Comparison of ENCODE assay signal across 31 cellular contexts in the genomic region with DNA sequence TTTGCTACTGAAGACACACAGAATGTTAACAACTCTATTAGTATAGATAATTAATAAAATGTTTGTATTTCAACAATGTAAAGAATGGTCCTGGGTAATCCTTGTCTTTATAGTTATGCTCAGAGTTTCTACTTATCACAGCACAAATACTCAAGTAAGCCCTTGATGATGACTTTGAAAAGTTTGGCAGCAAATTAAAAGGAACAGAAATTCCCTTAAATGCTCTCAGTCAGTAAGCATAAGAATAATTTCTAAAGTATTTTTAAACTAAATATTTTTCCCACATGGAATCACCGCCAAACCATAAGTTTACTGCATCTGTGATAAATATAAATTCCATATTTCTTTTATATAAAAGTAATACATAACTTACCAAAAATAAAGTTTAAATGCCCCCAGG.
"Had no signal": no experiment of that assay in that cellular context is flagged by ENCODE, and none has a peak within 500 bp of the region (broad histone marks: within the 10 kb centered on the region; RNA-seq: fewer than 3 reads in every experiment).

No MANE protein-coding gene starts in this region.

- H3K36me3 Mint-ChIP-seq: activated CD4-positive, alpha-beta memory T cell treated with anti-CD3 and anti-CD28 coated beads for 36 hours; activated naive CD4-positive, alpha-beta T cell treated with anti-CD3 and anti-CD28 coated beads, Interleukin-2, amount 10 ng/mL, durations not matched to agents 7 days and 5 days; activated naive CD4-positive, alpha-beta T cell treated with anti-CD3 and anti-CD28 coated beads, Interleukin-2, amount 50 U/mL, for 72 hours; activated naive CD8-positive, alpha-beta T cell treated with anti-CD3 and anti-CD28 coated beads, Interleukin-2, amount 10 ng/mL, durations not matched to agents 7 days and 5 days had no signal

- DNase-seq: activated CD4-positive, alpha-beta memory T cell treated with anti-CD3 and anti-CD28 coated beads for 36 hours; activated CD4-positive, alpha-beta T cell treated with anti-CD3 and anti-CD28 coated beads for 36 hours; activated CD4-positive, alpha-beta T cell treated with anti-CD3 and anti-CD28 coated beads, Interleukin-2, amount 10 ng/mL, durations not matched to agents 24 days and 14 days; activated CD4-positive, CD25-positive, alpha-beta regulatory T cell; activated CD4-positive, CD25-positive, alpha-beta regulatory T cell treated with anti-CD3 and anti-CD28 coated beads, Interleukin-2, amount 50 U/mL, for 72 hours; activated CD8-positive, alpha-beta memory T cell treated with anti-CD3 and anti-CD28 coated beads, Interleukin-2, amount 50 U/mL, for 48 hours; activated CD8-positive, alpha-beta T cell treated with anti-CD3 and anti-CD28 coated beads, Interleukin-2, amount 10 ng/mL, durations not matched to agents 7 days and 5 days; activated gamma-delta T cell; activated naive CD4-positive, alpha-beta T cell; activated naive CD4-positive, alpha-beta T cell treated with anti-CD3 and anti-CD28 coated beads, Interleukin-2, amount 10 ng/mL, durations not matched to agents 7 days and 5 days; activated naive CD8-positive, alpha-beta T cell treated with anti-CD3 and anti-CD28 coated beads, Interleukin-2, amount 10 ng/mL, durations not matched to agents 7 days and 5 days; activated T-cell treated with anti-CD3 and anti-CD28 coated beads for 4 hours; activated T-cell treated with anti-CD3 and anti-CD28 coated beads, Interleukin-2, amount 50 U/mL, for 24 hours; activated T-cell treated with anti-CD3 and anti-CD28 coated beads, Interleukin-2, amount 50 U/mL, for 72 hours; central memory CD4-positive, alpha-beta T cell; cerebellar nuclear complex; dorsolateral prefrontal cortex; effector memory CD4-positive, alpha-beta T cell; erythroblast; esophagus squamous epithelium; foreskin keratinocyte; gastrocnemius medialis; heart right ventricle; T-helper 2 cell had no signal

- H3K27me3 ChIP-seq: ascending aorta, breast epithelium, cardiac muscle cell, dorsolateral prefrontal cortex, esophagus squamous epithelium, foreskin keratinocyte, gastrocnemius medialis, heart right ventricle had no signal

- ATAC-seq: activated CD4-positive, alpha-beta T cell treated with anti-CD3 and anti-CD28 coated beads for 36 hours; activated CD8-positive, alpha-beta T cell treated with anti-CD3 and anti-CD28 coated beads, Interleukin-2, amount 10 ng/mL, durations not matched to agents 7 days and 5 days; activated naive CD4-positive, alpha-beta T cell treated with anti-CD3 and anti-CD28 coated beads, Interleukin-2, amount 50 U/mL, for 72 hours; activated T-cell treated with anti-CD3 and anti-CD28 coated beads, Interleukin-2, amount 50 U/mL, for 72 hours; foreskin keratinocyte; gastrocnemius medialis; heart right ventricle had no signal

- H3K9me3 Mint-ChIP-seq: activated CD4-positive, alpha-beta memory T cell treated with anti-CD3 and anti-CD28 coated beads for 36 hours; activated CD4-positive, alpha-beta T cell treated with anti-CD3 and anti-CD28 coated beads, Interleukin-2, amount 10 ng/mL, durations not matched to agents 24 days and 14 days; activated naive CD4-positive, alpha-beta T cell treated with anti-CD3 and anti-CD28 coated beads, Interleukin-2, amount 10 ng/mL, durations not matched to agents 7 days and 5 days; activated naive CD4-positive, alpha-beta T cell treated with anti-CD3 and anti-CD28 coated beads, Interleukin-2, amount 50 U/mL, for 72 hours; activated naive CD8-positive, alpha-beta T cell treated with anti-CD3 and anti-CD28 coated beads, Interleukin-2, amount 10 ng/mL, durations not matched to agents 7 days and 5 days; activated T-cell treated with anti-CD3 and anti-CD28 coated beads, Interleukin-2, amount 50 U/mL, for 24 hours; activated T-cell treated with anti-CD3 and anti-CD28 coated beads, Interleukin-2, amount 50 U/mL, for 72 hours; dendritic cell treated with granulocyte-macrophage colony-stimulating factor and Interleukin-4, amounts not matched to agents 40 ng/mL and 50 ng/mL, for 4 days had no signal

- H3K4me1 Mint-ChIP-seq: activated CD4-positive, alpha-beta T cell treated with anti-CD3 and anti-CD28 coated beads for 36 hours; activated CD4-positive, alpha-beta T cell treated with anti-CD3 and anti-CD28 coated beads, Interleukin-2, amount 10 ng/mL, durations not matched to agents 24 days and 14 days; activated naive CD4-positive, alpha-beta T cell treated with anti-CD3 and anti-CD28 coated beads, Interleukin-2, amount 10 ng/mL, durations not matched to agents 7 days and 5 days; activated naive CD8-positive, alpha-beta T cell treated with anti-CD3 and anti-CD28 coated beads, Interleukin-2, amount 10 ng/mL, durations not matched to agents 7 days and 5 days; brain had no signal

- H3K4me3 ChIP-seq: ascending aorta, breast epithelium, cardiac muscle cell, coronary artery, dorsolateral prefrontal cortex, esophagus squamous epithelium, gastrocnemius medialis, heart right ventricle had no signal

- H3K9me3 ChIP-seq: ascending aorta, breast epithelium, esophagus squamous epithelium, gastrocnemius medialis, heart right ventricle had no signal

- H3K27me3 Mint-ChIP-seq: activated CD4-positive, alpha-beta memory T cell treated with anti-CD3 and anti-CD28 coated beads for 36 hours; activated CD4-positive, alpha-beta T cell treated with anti-CD3 and anti-CD28 coated beads, Interleukin-2, amount 10 ng/mL, durations not matched to agents 24 days and 14 days; activated naive CD4-positive, alpha-beta T cell treated with anti-CD3 and anti-CD28 coated beads, Interleukin-2, amount 10 ng/mL, durations not matched to agents 7 days and 5 days; activated T-cell treated with anti-CD3 and anti-CD28 coated beads, Interleukin-2, amount 50 U/mL, for 24 hours; brain; dendritic cell treated with granulocyte-macrophage colony-stimulating factor and Interleukin-4, amounts not matched to agents 40 ng/mL and 50 ng/mL, for 4 days had no signal

- H3K27ac Mint-ChIP-seq: activated CD4-positive, alpha-beta memory T cell treated with anti-CD3 and anti-CD28 coated beads for 36 hours; activated CD4-positive, alpha-beta T cell treated with anti-CD3 and anti-CD28 coated beads for 36 hours; activated CD4-positive, alpha-beta T cell treated with anti-CD3 and anti-CD28 coated beads, Interleukin-2, amount 10 ng/mL, durations not matched to agents 24 days and 14 days; activated CD8-positive, alpha-beta T cell treated with anti-CD3 and anti-CD28 coated beads, Interleukin-2, amount 10 ng/mL, durations not matched to agents 7 days and 5 days; activated naive CD4-positive, alpha-beta T cell treated with anti-CD3 and anti-CD28 coated beads, Interleukin-2, amount 10 ng/mL, durations not matched to agents 7 days and 5 days; activated naive CD4-positive, alpha-beta T cell treated with anti-CD3 and anti-CD28 coated beads, Interleukin-2, amount 50 U/mL, for 72 hours; activated naive CD8-positive, alpha-beta T cell treated with anti-CD3 and anti-CD28 coated beads, Interleukin-2, amount 10 ng/mL, durations not matched to agents 7 days and 5 days; activated T-cell treated with anti-CD3 and anti-CD28 coated beads, Interleukin-2, amount 50 U/mL, for 24 hours; activated T-cell treated with anti-CD3 and anti-CD28 coated beads, Interleukin-2, amount 50 U/mL, for 72 hours; brain; dendritic cell treated with granulocyte-macrophage colony-stimulating factor and Interleukin-4, amounts not matched to agents 40 ng/mL and 50 ng/mL, for 4 days had no signal

- H3K4me1 ChIP-seq: breast epithelium, esophagus squamous epithelium, foreskin keratinocyte, gastrocnemius medialis, heart right ventricle had no signal

- H3K27ac ChIP-seq: breast epithelium, cardiac muscle cell, coronary artery, dorsolateral prefrontal cortex, foreskin keratinocyte, gastrocnemius medialis, heart right ventricle had no signal

- H3K36me3 ChIP-seq: breast epithelium, cardiac muscle cell, gastrocnemius medialis had no signal

- H3K4me3 Mint-ChIP-seq: activated CD4-positive, alpha-beta memory T cell treated with anti-CD3 and anti-CD28 coated beads for 36 hours; activated CD4-positive, alpha-beta T cell treated with anti-CD3 and anti-CD28 coated beads for 36 hours; activated CD4-positive, alpha-beta T cell treated with anti-CD3 and anti-CD28 coated beads, Interleukin-2, amount 10 ng/mL, durations not matched to agents 24 days and 14 days; activated CD8-positive, alpha-beta T cell treated with anti-CD3 and anti-CD28 coated beads, Interleukin-2, amount 10 ng/mL, durations not matched to agents 7 days and 5 days; activated naive CD4-positive, alpha-beta T cell treated with anti-CD3 and anti-CD28 coated beads, Interleukin-2, amount 10 ng/mL, durations not matched to agents 7 days and 5 days; activated naive CD8-positive, alpha-beta T cell treated with anti-CD3 and anti-CD28 coated beads, Interleukin-2, amount 10 ng/mL, durations not matched to agents 7 days and 5 days; activated T-cell treated with anti-CD3 and anti-CD28 coated beads, Interleukin-2, amount 50 U/mL, for 24 hours; activated T-cell treated with anti-CD3 and anti-CD28 coated beads, Interleukin-2, amount 50 U/mL, for 72 hours; brain; dendritic cell treated with granulocyte-macrophage colony-stimulating factor and Interleukin-4, amounts not matched to agents 40 ng/mL and 50 ng/mL, for 4 days had no signal
